1 cellular context compared by ENCODE assay signal in genomic region chr10:43420369-43421200, GRCh38.
TF ChIP-seq lines count a peak whose summit lies in the region.

No MANE protein-coding gene starts in this region.

TF ChIP-seq in SK-N-SH, 30 proteins besides CTCF, POLR2A, EP300 and RAD21 (continued from another document):
- TF ChIP-seq TEAD4 (IDR thresholded peaks at IDR 0.05; ENCODE audit: borderline replicate concordance, insufficient read depth) (no peak), FOXJ3 (CRISPR knock-in tag; IDR thresholded peaks at IDR 0.05) (no peak), SIN3A (IDR thresholded peaks at IDR 0.05; ENCODE audit: borderline replicate concordance, low read depth, low read length) (no peak), IRF3 (IDR thresholded peaks at IDR 0.05; ENCODE audit: low read depth, low read length) (no peak), RXRA (IDR thresholded peaks at IDR 0.05; ENCODE audit: borderline replicate concordance, low read depth) (no peak), CHD2 (IDR thresholded peaks at IDR 0.05; ENCODE audit: low read length, partially characterized antibody) (no peak), TAF1 (IDR thresholded peaks at IDR 0.05; ENCODE audit: borderline replicate concordance, low read depth, low read length) (peak; percentile 5; the same call in 1 of the 2 replicates), MEF2A (IDR thresholded peaks at IDR 0.05; ENCODE audit: borderline replicate concordance, low read depth) (no peak), GABPA (IDR thresholded peaks at IDR 0.05; ENCODE audit: low read depth) (no peak), USF1 (IDR thresholded peaks at IDR 0.05; ENCODE audit: borderline replicate concordance, low read depth) (peak; percentile 78), FOSL2 (IDR thresholded peaks at IDR 0.05; ENCODE audit: borderline replicate concordance, low read depth) (no peak), POLR2AphosphoS5 (IDR thresholded peaks at IDR 0.05; ENCODE audit: low read depth, low read length) (peak; percentile 19), ZBTB33 (IDR thresholded peaks at IDR 0.05; ENCODE audit: borderline replicate concordance, low read depth) (no peak), ELF1 (IDR thresholded peaks at IDR 0.05) (no peak), EZH2phosphoT487 (IDR thresholded peaks at IDR 0.05; ENCODE audit: borderline replicate concordance, low read depth) (no peak), NFIC (IDR thresholded peaks at IDR 0.05; ENCODE audit: borderline replicate concordance) (no peak), JUND (IDR thresholded peaks at IDR 0.05) (no peak), TCF12 (IDR thresholded peaks at IDR 0.05) (no peak), PBX3 (IDR thresholded peaks at IDR 0.05) (no peak), NRF1 (IDR thresholded peaks at IDR 0.05; ENCODE audit: low read depth, low read length) (no peak), RCOR1 (IDR thresholded peaks at IDR 0.05; ENCODE audit: low read length) (no peak), USF2 (IDR thresholded peaks at IDR 0.05; ENCODE audit: borderline replicate concordance, low read depth, low read length) (no peak), MAX (IDR thresholded peaks at IDR 0.05; ENCODE audit: low read depth) (peak; percentile 93)
